12 cellular contexts compared by ENCODE assay signal in the genomic region with DNA sequence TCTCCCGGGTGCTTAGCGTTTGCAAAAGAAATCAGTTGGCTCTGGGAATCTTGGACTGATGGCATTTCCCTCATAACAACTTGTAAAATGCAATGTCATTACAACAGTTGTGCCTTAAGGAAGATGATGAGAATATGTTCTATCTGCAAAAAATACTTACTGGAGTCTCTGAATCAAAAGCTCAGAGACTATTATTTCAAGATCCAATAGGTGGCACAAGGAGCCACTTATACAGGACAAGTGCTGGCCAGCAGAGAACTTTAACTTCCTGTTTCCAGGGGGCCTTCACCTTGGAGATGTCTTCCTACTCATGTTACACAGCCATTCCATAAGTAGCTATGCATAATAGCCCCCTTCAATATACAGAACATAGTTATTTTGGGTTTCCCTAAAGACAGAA. TPM values are rescaled to one million over a fixed set of nuclear protein-coding genes. Genes with fewer than 3 reads are reported as not detected.
DNase-seq lines count a peak whose midpoint lies in the region; ATAC-seq and TF ChIP-seq lines count a peak whose summit lies in the region.
"Had no signal": no experiment of that assay in that cellular context is flagged by ENCODE, and none has a peak within 500 bp of the region (broad histone marks: within the 10 kb centered on the region; RNA-seq: fewer than 3 reads in every experiment).

No MANE protein-coding gene starts in this region.

- H3K27ac ChIP-seq in OCI-LY1 (ENCODE audit: low read depth, low read length, poor library complexity, severe bottlenecking), result no peak overlapping the region
- no peak overlapping the region for H3K27ac ChIP-seq in PC-9
- H3K27ac ChIP-seq: coronary artery, heart left ventricle, uterus had no signal

- H3K4me2 ChIP-seq in OCI-LY1 (ENCODE audit: low read length) (no peak overlapping the region), PC-9 (no peak overlapping the region)

- no peak overlapping the region for H3K27ac Mint-ChIP-seq in activated T-helper 17 cell treated with anti-CD3 and anti-CD28 coated beads, Interleukin-2, amount 50 U/mL, for 72 hours

- no peak overlapping the region for H3K9ac ChIP-seq in OCI-LY1 (ENCODE audit: low read length)

- H3K9me3 Mint-ChIP-seq in activated T-helper 17 cell treated with anti-CD3 and anti-CD28 coated beads, Interleukin-2, amount 50 U/mL, for 72 hours, result no peaks in the 10 kb centered on the region

- ATAC-seq in activated T-helper 17 cell treated with anti-CD3 and anti-CD28 coated beads, Interleukin-2, amount 50 U/mL, for 72 hours (replicated peaks), result no peak
- ATAC-seq: heart left ventricle had no signal

- DNase-seq in AML-193 (lab: John Stamatoyannopoulos, UW) (peak; percentile 60 to 79), GM13977 (ENCODE audit: low spot score) (no peak), epithelial cell of proximal tubule (ENCODE audit: low read depth) (no peak), GOT3 (lab: John Stamatoyannopoulos, UW) (no peak), PC-9 (no peak), T-helper 9 cell (no peak)
- DNase-seq: C1 segment of cervical spinal cord, heart left ventricle, uterus had no signal

- no peaks in the 10 kb centered on the region for H3K36me3 Mint-ChIP-seq in activated T-helper 17 cell treated with anti-CD3 and anti-CD28 coated beads, Interleukin-2, amount 50 U/mL, for 72 hours (ENCODE audit: low read depth)

- H3K4me3 Mint-ChIP-seq in activated T-helper 17 cell treated with anti-CD3 and anti-CD28 coated beads, Interleukin-2, amount 50 U/mL, for 72 hours, result no peak overlapping the region

- no peaks in the 10 kb centered on the region for H3K4me1 Mint-ChIP-seq in activated T-helper 17 cell treated with anti-CD3 and anti-CD28 coated beads, Interleukin-2, amount 50 U/mL, for 72 hours

- H3K27me3 Mint-ChIP-seq in activated T-helper 17 cell treated with anti-CD3 and anti-CD28 coated beads, Interleukin-2, amount 50 U/mL, for 72 hours, result no peaks in the 10 kb centered on the region

- CTCF ChIA-PET in PC-9 (lab: Charles Lee), result no interaction called here

- H3K36me3 ChIP-seq in OCI-LY1 (ENCODE audit: insufficient read depth, low read length) (no peaks in the 10 kb centered on the region), PC-9 (ENCODE audit: low read depth) (no peaks in the 10 kb centered on the region)
- H3K36me3 ChIP-seq: uterus had no signal

- no peaks in the 10 kb centered on the region for H3K9me2 ChIP-seq in OCI-LY1 (ENCODE audit: low read depth, low read length)
- H3K9me2 ChIP-seq in PC-9 (ENCODE audit: insufficient read depth), result no peaks in the 10 kb centered on the region

- H3K9me3 ChIP-seq in OCI-LY1 (ENCODE audit: low read length), result no peaks in the 10 kb centered on the region
- H3K9me3 ChIP-seq in PC-9 (ENCODE audit: insufficient read depth, low read depth), result no peaks in the 10 kb centered on the region
- H3K9me3 ChIP-seq: heart left ventricle, uterus had no signal

- H3F3A ChIP-seq in OCI-LY1 (ENCODE audit: insufficient read depth, low read length) (no peaks in the 10 kb centered on the region), PC-9 (ENCODE audit: insufficient read depth, low read depth) (no peaks in the 10 kb centered on the region)

- no peaks in the 10 kb centered on the region for H3K79me2 ChIP-seq in OCI-LY1 (ENCODE audit: insufficient read depth, low read length)
- H3K79me2 ChIP-seq in PC-9 (ENCODE audit: low read depth), result no peaks in the 10 kb centered on the region

- in situ Hi-C loops in GM13977 (cut with MboI; ENCODE audit: low pct_unique_long_range_greater_than_20kb, low sequenced_read_pairs, unreplicated experiment), result no loop called here

- H2AFZ ChIP-seq in OCI-LY1 (ENCODE audit: low read length) (no peak overlapping the region), PC-9 (no peak overlapping the region)

- POLR2A ChIA-PET in PC-9 (lab: Charles Lee; ENCODE audit: unreplicated experiment), result interaction anchor here (0.6 kb wide), 1 partner anchor 9 kb away, joined by 3 read pairs; the partner anchor contains the start of gene RPS27L

- TF ChIP-seq CTCF in GM13977 (IDR thresholded peaks at IDR 0.05; ENCODE audit: extremely low read depth, insufficient read depth, missing control alignments) (peak; percentile 26), OCI-LY1 (IDR thresholded peaks at IDR 0.05; ENCODE audit: low read length) (peak; percentile 50; the same call in 1 of the 2 replicates), epithelial cell of proximal tubule (conservative IDR thresholded peaks at IDR 0.05; ENCODE audit: low read depth, low read length) (peak; percentile 39), PC-9 (conservative IDR thresholded peaks at IDR 0.05) (no peak; the same call in 1 of the 2 replicates)

- H4K20me1 ChIP-seq in OCI-LY1 (ENCODE audit: insufficient read depth, low read length) (no peaks in the 10 kb centered on the region), PC-9 (ENCODE audit: insufficient read depth) (no peaks in the 10 kb centered on the region)

- no TSS peak for BruUV-seq in PC-9 (replicated peaks; lab: Mats Ljungman, UMichigan)

- H3K27me3 ChIP-seq in OCI-LY1 (ENCODE audit: insufficient read depth, low read length) (no peaks in the 10 kb centered on the region), PC-9 (ENCODE audit: insufficient read depth, low read depth) (no peaks in the 10 kb centered on the region)
- H3K27me3 ChIP-seq: heart left ventricle, uterus had no signal

- H3K4me3 ChIP-seq in OCI-LY1 (ENCODE audit: low read depth, low read length, poor library complexity, severe bottlenecking), result no peak overlapping the region
- no peak overlapping the region for H3K4me3 ChIP-seq in epithelial cell of proximal tubule (ENCODE audit: low read depth, low read length)
- no peak overlapping the region for H3K4me3 ChIP-seq in PC-9
- H3K4me3 ChIP-seq: coronary artery, heart left ventricle, uterus had no signal

- H3K4me1 ChIP-seq in OCI-LY1 (ENCODE audit: insufficient read depth, low read length, severe bottlenecking), result no peaks in the 10 kb centered on the region
- H3K4me1 ChIP-seq in PC-9 (replicated peaks; ENCODE audit: insufficient read depth), result no peaks in the 10 kb centered on the region
- H3K4me1 ChIP-seq: heart left ventricle, uterus had no signal

- intact Hi-C loops in PC-9 (cut with micrococcal nuclease; ENCODE audit: unreplicated experiment), result no loop called here

RNA-seq across cellular contexts. Expression of gene RPS27L, which starts 8.9 kb away (rescaled TPM):
- total RNA-seq in epithelial cell of proximal tubule (106 and 231 TPM in 2 replicates), PC-9 (2021) (59.7 and 77.0 TPM in 2 replicates)
- total RNA-seq in activated T-helper 17 cell treated with anti-CD3 and anti-CD28 coated beads, Interleukin-2, amount 50 U/mL, for 72 hours, result 100 to 1,000 TPM; 187 to 240 TPM

RNA-seq across cellular contexts. Expression of gene RAB8B, which starts 23.2 kb away (rescaled TPM):
- total RNA-seq in epithelial cell of proximal tubule, result 20.9 and 27.0 TPM in 2 replicates
- 100 to 1,000 TPM in 1 of 2 donors, 10 to 100 TPM in 1; 68.1 to 185 TPM for total RNA-seq in activated T-helper 17 cell treated with anti-CD3 and anti-CD28 coated beads, Interleukin-2, amount 50 U/mL, for 72 hours
- total RNA-seq in PC-9 (2021), result 19.3 and 20.9 TPM in 2 replicates

RNA-seq across cellular contexts. Expression of gene LACTB, which starts 44.6 kb away (rescaled TPM):
- total RNA-seq in epithelial cell of proximal tubule (9.7 and 11.2 TPM in 2 replicates), PC-9 (2021) (13.4 and 17.1 TPM in 2 replicates)
- 10 to 100 TPM; 20.3 to 26.0 TPM for total RNA-seq in activated T-helper 17 cell treated with anti-CD3 and anti-CD28 coated beads, Interleukin-2, amount 50 U/mL, for 72 hours

Comparison
In these comparisons a context has a peak if more than half of its experiments do, and no peak if none do; other contexts are left out.
1. DNase-seq: peak in AML-193 (2 of 2); none in GM13977 (single experiment), epithelial cell of proximal tubule (single experiment), GOT3 (single experiment), PC-9 (0 of 2) and T-helper 9 cell (single experiment).